11 cellular contexts compared by ENCODE assay signal in genomic region chr22:23278883-23279675, GRCh38.
DNase-seq lines count a peak whose midpoint lies in the region; ATAC-seq lines count a peak whose summit lies in the region.
"Had no signal": no experiment of that assay in that cellular context is flagged by ENCODE, and none has a peak within 500 bp of the region (broad histone marks: within the 10 kb centered on the region; RNA-seq: fewer than 3 reads in every experiment).

No MANE protein-coding gene starts in this region.

- no peak overlapping the region for H3K4me3 Mint-ChIP-seq in activated CD4-positive, alpha-beta memory T cell treated with anti-CD3 and anti-CD28 coated beads for 36 hours
- H3K4me3 Mint-ChIP-seq: dendritic cell treated with granulocyte-macrophage colony-stimulating factor and Interleukin-4, amounts not matched to agents 40 ng/mL and 50 ng/mL, for 4 days; naive B cell had no signal

- peak overlapping the region; percentile 72 for H3K27ac Mint-ChIP-seq in activated CD4-positive, alpha-beta memory T cell treated with anti-CD3 and anti-CD28 coated beads for 36 hours

- H3K36me3 Mint-ChIP-seq in activated CD4-positive, alpha-beta memory T cell treated with anti-CD3 and anti-CD28 coated beads for 36 hours = peaks cover 8% of the 10 kb centered on the region
- H3K36me3 Mint-ChIP-seq: naive B cell had no signal

- H3K4me1 Mint-ChIP-seq in activated CD4-positive, alpha-beta memory T cell treated with anti-CD3 and anti-CD28 coated beads for 36 hours (ENCODE audit: low read depth) = peaks cover 35% of the 10 kb centered on the region

- POLR2A ChIA-PET in activated CD4-positive, alpha-beta memory T cell treated with anti-CD3 and anti-CD28 coated beads for 36 hours (lab: Charles Lee) = interaction anchor here (1.2 kb wide), 1 partner anchor 36 kb away, joined by 6 read pairs; no protein-coding TSS in a partner anchor

- CTCF ChIA-PET in activated CD4-positive, alpha-beta memory T cell treated with anti-CD3 and anti-CD28 coated beads for 36 hours (lab: Charles Lee) = interaction anchor here (1.0 to 5.1 kb wide), 3 partner anchors 11 to 102 kb away, joined by 5 to 309 read pairs (median 19); partner anchors contain the start of gene BCR

- H3K9me3 Mint-ChIP-seq in activated CD4-positive, alpha-beta memory T cell treated with anti-CD3 and anti-CD28 coated beads for 36 hours = no peaks in the 10 kb centered on the region
- H3K9me3 Mint-ChIP-seq: dendritic cell treated with granulocyte-macrophage colony-stimulating factor and Interleukin-4, amounts not matched to agents 40 ng/mL and 50 ng/mL, for 4 days; naive B cell had no signal

- intact Hi-C loops in activated CD4-positive, alpha-beta memory T cell treated with anti-CD3 and anti-CD28 coated beads for 36 hours (cut with micrococcal nuclease) = no loop called here
- intact Hi-C loops in head of caudate nucleus (cut with DNase I) = no loop called here

- DNase-seq in DMS53 (lab: John Stamatoyannopoulos, UW) (peak; percentile 39), DMS53 treated with DMSO at 0.1 percent for 48 hours (lab: John Stamatoyannopoulos, UW; ENCODE audit: unreplicated experiment) (no peak), head of caudate nucleus (peak in 31 of 42 donors; percentile 28 to 86 (median 55)), cortex of kidney (lab: John Stamatoyannopoulos, UW) (no peak), hippocampal formation (lab: John Stamatoyannopoulos, UW) (no peak)
- peak; percentile 53 for DNase-seq in activated CD4-positive, alpha-beta memory T cell treated with anti-CD3 and anti-CD28 coated beads for 36 hours
- peak; percentile 14 for DNase-seq in stimulated activated CD8-positive, alpha-beta memory T cell treated with anti-CD3 and anti-CD28 coated beads, Interleukin-12 subunit alpha, Interleukin-12 subunit beta, amount 100 ng/mL, for 4 hours (ENCODE audit: low read depth)
- DNase-seq: naive B cell had no signal

- no peak for ATAC-seq in HG03095 (IDR thresholded peaks at IDR 0.05; ENCODE audit: unreplicated experiment)
- ATAC-seq: activated CD4-positive, CD25-positive, alpha-beta regulatory T cell treated with anti-CD3 and anti-CD28 coated beads, Interleukin-2, amount 50 U/mL, for 24 hours had no signal

- H3K27me3 Mint-ChIP-seq in activated CD4-positive, alpha-beta memory T cell treated with anti-CD3 and anti-CD28 coated beads for 36 hours = no peaks in the 10 kb centered on the region
- H3K27me3 Mint-ChIP-seq: dendritic cell treated with granulocyte-macrophage colony-stimulating factor and Interleukin-4, amounts not matched to agents 40 ng/mL and 50 ng/mL, for 4 days; naive B cell had no signal

Comparison
In these comparisons a context has a peak if more than half of its experiments do, and no peak if none do; other contexts are left out.
1. DNase-seq: peak in DMS53 (single experiment), activated CD4-positive, alpha-beta memory T cell treated with anti-CD3 and anti-CD28 coated beads for 36 hours (single experiment), head of caudate nucleus (31 of 42) and stimulated activated CD8-positive, alpha-beta memory T cell treated with anti-CD3 and anti-CD28 coated beads, Interleukin-12 subunit alpha, Interleukin-12 subunit beta, amount 100 ng/mL, for 4 hours (single experiment); none in DMS53 treated with DMSO at 0.1 percent for 48 hours (single experiment), cortex of kidney (single experiment) and hippocampal formation (0 of 2).